1 cellular context compared by ENCODE assay signal in the genomic region with DNA sequence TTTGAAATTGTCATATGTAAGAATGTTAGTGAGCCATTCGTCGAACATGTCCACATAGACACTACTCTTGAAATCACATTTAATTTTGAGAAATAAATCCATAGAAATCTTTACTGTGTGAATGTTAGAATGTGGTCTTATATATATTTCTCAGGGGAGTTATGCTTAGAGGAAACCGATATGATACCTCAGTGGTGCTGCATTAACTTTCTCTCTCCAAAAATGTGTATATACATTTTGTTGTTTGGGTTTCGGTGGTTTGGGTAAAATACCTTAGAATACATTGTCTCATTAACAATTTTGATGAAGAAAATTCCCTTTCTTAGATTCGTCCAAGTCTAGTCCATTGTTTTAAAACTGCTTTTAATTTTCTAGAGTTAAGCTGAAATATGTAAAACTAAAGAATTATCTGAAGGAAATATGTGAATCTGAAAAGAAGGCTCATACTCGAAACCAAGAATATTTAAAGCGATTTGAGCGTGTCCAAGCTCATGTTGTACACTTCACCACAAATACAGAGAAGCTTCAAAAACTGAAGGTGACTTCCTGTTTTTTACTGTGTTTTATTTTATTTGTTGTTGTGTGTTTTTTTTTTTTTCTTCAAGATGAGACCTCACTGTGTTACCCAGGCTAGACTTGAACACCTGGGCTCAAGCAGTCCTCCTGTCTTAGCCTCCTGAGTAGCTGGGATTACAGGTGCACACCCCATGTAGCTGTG.
TF ChIP-seq lines count a peak whose summit lies in the region.

No MANE protein-coding gene starts in this region.

TF ChIP-seq in GM12878, 131 proteins besides CTCF, POLR2A, EP300 and RAD21 (continued from another document):
- TF ChIP-seq SMC3 (IDR thresholded peaks at IDR 0.05; ENCODE audit: borderline replicate concordance, low read length) = no peak
- TF ChIP-seq, protein P1, sequence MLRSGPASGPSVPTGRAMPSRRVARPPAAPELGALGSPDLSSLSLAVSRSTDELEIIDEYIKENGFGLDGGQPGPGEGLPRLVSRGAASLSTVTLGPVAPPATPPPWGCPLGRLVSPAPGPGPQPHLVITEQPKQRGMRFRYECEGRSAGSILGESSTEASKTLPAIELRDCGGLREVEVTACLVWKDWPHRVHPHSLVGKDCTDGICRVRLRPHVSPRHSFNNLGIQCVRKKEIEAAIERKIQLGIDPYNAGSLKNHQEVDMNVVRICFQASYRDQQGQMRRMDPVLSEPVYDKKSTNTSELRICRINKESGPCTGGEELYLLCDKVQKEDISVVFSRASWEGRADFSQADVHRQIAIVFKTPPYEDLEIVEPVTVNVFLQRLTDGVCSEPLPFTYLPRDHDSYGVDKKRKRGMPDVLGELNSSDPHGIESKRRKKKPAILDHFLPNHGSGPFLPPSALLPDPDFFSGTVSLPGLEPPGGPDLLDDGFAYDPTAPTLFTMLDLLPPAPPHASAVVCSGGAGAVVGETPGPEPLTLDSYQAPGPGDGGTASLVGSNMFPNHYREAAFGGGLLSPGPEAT (IDR thresholded peaks at IDR 0.05; ENCODE audit: low read depth) = 0 out of 2 replicates have a peak, but pooled peaks have one; percentile 19
